Comparison of ENCODE assay signal across 32 cellular contexts in the genomic region with DNA sequence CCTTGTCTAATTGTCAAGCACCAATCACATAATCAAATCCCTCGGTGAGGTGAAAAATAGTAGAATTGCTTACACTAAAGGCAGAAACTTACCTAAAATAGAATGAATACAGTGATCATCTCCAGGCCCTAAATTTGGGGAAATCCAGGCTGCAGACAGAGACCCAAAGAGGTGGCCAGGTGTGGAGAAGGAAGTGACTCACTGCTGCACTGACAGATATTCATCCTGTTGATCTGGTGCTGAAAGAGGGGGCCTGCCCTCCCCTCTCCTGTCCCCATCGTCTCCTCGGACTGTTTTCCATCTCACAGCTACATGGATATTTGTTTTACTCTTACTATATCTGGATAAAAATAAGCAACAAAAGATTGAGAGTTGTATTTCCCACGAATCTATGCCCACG. TPM values are rescaled to one million over a fixed set of nuclear protein-coding genes. Genes with fewer than 3 reads are reported as not detected.
"Had no signal": no experiment of that assay in that cellular context is flagged by ENCODE, and none has a peak within 500 bp of the region (broad histone marks: within the 10 kb centered on the region; RNA-seq: fewer than 3 reads in every experiment).

No MANE protein-coding gene starts in this region.

- H3K27me3 ChIP-seq: tibial nerve had no signal

- H3K4me2 ChIP-seq: hepatocyte had no signal

- H2AFZ ChIP-seq: hepatocyte had no signal

- H3K4me3 Mint-ChIP-seq: activated T-helper 17 cell treated with anti-CD3 and anti-CD28 coated beads, Interleukin-2, amount 50 U/mL, for 72 hours; nephron; T-helper 1 cell treated with Interleukin-12 subunit alpha and Interleukin-12 subunit beta and Interleukin-4 antibody, amounts not matched to agents 30 μg/mL and 1 μg/mL, for 36 hours had no signal

- H3K27ac Mint-ChIP-seq: activated T-helper 17 cell treated with anti-CD3 and anti-CD28 coated beads, Interleukin-2, amount 50 U/mL, for 72 hours; nephron; T-helper 1 cell treated with Interleukin-12 subunit alpha and Interleukin-12 subunit beta and Interleukin-4 antibody, amounts not matched to agents 30 μg/mL and 1 μg/mL, for 36 hours had no signal

- H3K27ac ChIP-seq: gastroesophageal sphincter, hepatocyte, pancreas, prostate gland, skin epidermis, tibial nerve, VCaP had no signal

- H3K4me3 ChIP-seq: gastroesophageal sphincter, hepatocyte, pancreas, prostate gland, skin epidermis, tibial nerve had no signal

- H3K9me3 ChIP-seq: gastroesophageal sphincter, pancreas, prostate gland, tibial nerve had no signal

- H3K36me3 ChIP-seq: gastroesophageal sphincter, pancreas, prostate gland, tibial nerve had no signal

- ATAC-seq: activated T-helper 17 cell treated with anti-CD3 and anti-CD28 coated beads, Interleukin-2, amount 50 U/mL, for 72 hours; gastroesophageal sphincter; left cardiac atrium; pancreas; sciatic nerve had no signal

- H3K9me3 Mint-ChIP-seq: activated T-helper 17 cell treated with anti-CD3 and anti-CD28 coated beads, Interleukin-2, amount 50 U/mL, for 72 hours; T-helper 1 cell treated with Interleukin-12 subunit alpha and Interleukin-12 subunit beta and Interleukin-4 antibody, amounts not matched to agents 30 μg/mL and 1 μg/mL, for 36 hours had no signal

- H3K4me1 Mint-ChIP-seq: activated T-helper 17 cell treated with anti-CD3 and anti-CD28 coated beads, Interleukin-2, amount 50 U/mL, for 72 hours; nephron had no signal

- H3K79me2 ChIP-seq: hepatocyte had no signal

- H3K4me1 ChIP-seq: gastroesophageal sphincter, pancreas, prostate gland, tibial nerve had no signal

- DNase-seq: activated CD4-positive, alpha-beta T cell treated with anti-CD3 and anti-CD28 coated beads for 4 hours; activated CD4-positive, alpha-beta T cell treated with anti-CD3 and anti-CD28 coated beads, Interleukin-2, amount 50 U/mL, for 4 hours; activated CD8-positive, alpha-beta memory T cell treated with anti-CD3 and anti-CD28 coated beads, Interleukin-2, amount 50 U/mL, for 4 hours; activated gamma-delta T cell treated with Interleukin-2 at 50 U/mL for 16 hours; activated T-cell treated with anti-CD3 and anti-CD28 coated beads, Interleukin-2, amount 50 U/mL, for 1 hour; dermis blood vessel endothelial cell; effector CD8-positive, alpha-beta T cell; left cardiac atrium; mammary epithelial cell; pancreas; retina; stimulated activated CD4-positive, alpha-beta T cell treated with anti-CD3 and anti-CD28 coated beads, Interleukin-12 subunit alpha, Interleukin-12 subunit beta, amount 100 ng/mL, for 4 hours; stimulated activated CD4-positive, alpha-beta T cell treated with anti-CD3 and anti-CD28 coated beads, Interleukin-4, amount 100 ng/mL, for 1 hour; SW 1271; T-helper 9 cell had no signal

RNA-seq across cellular contexts. Expression of gene OR2Y1, which starts 15.9 kb away (rescaled TPM):
- total RNA-seq: activated CD8-positive, alpha-beta memory T cell treated with anti-CD3 and anti-CD28 coated beads for 36 hours; activated T-helper 17 cell treated with anti-CD3 and anti-CD28 coated beads, Interleukin-2, amount 50 U/mL, for 72 hours; dermis blood vessel endothelial cell; epithelial cell of proximal tubule; gastroesophageal sphincter; hepatocyte; left cardiac atrium; liver; mammary epithelial cell; mucosa of gallbladder; pancreas; prostate gland; sciatic nerve; temporal lobe; tibial nerve; ureter had no signal
- polyA plus RNA-seq: hepatocyte, keratinocyte, liver, mammary epithelial cell, pancreas had no signal
